ENCODE assay signal across 8 cellular contexts in the genomic region with DNA sequence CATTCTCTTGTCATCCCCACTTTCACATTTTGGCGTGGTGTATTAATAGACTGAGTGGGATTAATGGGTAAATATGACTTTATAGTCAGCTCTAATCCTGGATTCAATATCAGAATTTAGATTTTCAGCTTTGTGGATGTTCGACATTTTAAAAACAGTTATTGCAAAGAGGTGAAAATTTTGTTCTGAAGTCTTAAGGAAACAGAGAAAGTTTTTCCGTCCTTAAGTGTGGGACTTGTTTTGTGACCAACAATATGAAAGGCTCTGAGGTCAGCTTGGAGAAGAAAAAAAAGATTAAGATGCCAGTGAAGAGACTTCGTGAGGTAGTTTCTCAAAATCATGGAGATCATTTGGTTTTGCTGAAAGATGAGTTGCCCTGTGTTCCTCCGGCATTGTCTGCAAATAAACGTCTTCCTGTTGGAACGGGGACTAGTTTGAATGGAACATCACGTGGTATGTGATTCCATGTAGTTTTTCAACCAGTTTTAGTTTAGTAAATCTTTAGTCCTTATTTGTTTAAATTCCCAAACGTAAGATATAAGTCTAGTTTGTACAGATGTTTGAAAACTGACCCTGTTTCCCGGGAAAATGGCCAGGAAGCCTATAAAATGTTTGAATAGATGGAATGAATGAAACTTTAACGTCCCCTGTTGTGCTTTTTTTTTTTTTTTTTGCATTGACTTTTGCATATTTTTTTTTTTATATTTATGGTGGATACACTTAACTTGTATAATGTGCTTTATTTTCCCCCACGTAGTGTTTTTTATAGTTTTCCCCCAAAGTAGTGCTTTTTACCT. TPM values are rescaled to one million over a fixed set of nuclear protein-coding genes. Genes with fewer than 3 reads are reported as not detected.
DNase-seq lines count a peak whose midpoint lies in the region; ATAC-seq, FAIRE-seq and TF ChIP-seq lines count a peak whose summit lies in the region.

No MANE protein-coding gene starts in this region.

- H3K36me3 ChIP-seq in NT2/D1 (ENCODE audit: insufficient read depth, insufficient read length, low read length): peaks cover 35% of the 10 kb centered on the region
- no peaks in the 10 kb centered on the region for H3K36me3 ChIP-seq in keratinocyte (ENCODE audit: control insufficient read depth in 2 of 2, extremely low read depth in 1 of 2, insufficient read depth in 2 of 2, low read length in 2 of 2)

- intact Hi-C loops in Calu3 (cut with micrococcal nuclease; ENCODE audit: unreplicated experiment): no loop called here

- DNase-seq in Calu3 (peak; percentile 4), HT-29 (ENCODE audit: low spot score) (peak; percentile 51), NT2/D1 (ENCODE audit: low read depth, low spot score) (no peak), T47D (ENCODE audit: low read depth in 1 of 2, low spot score in 1 of 2) (peak; percentile 16 to 55), keratinocyte (ENCODE audit: low read depth, low spot score) (no peak)

- H3K4me1 Mint-ChIP-seq in Calu3 (ENCODE audit: low read depth, unreplicated experiment): peaks cover 10% of the 10 kb centered on the region
- peaks cover 29% of the 10 kb centered on the region for H3K4me1 Mint-ChIP-seq in stimulated activated memory B cell treated with anti-CD40 and anti-IgM and Interleukin-4, amounts not matched to agents 10 μg/mL and 1 μg/mL and 100 μg/mL, for 72 hours

- H3K9me3 Mint-ChIP-seq in Calu3 (ENCODE audit: low read depth, unreplicated experiment): no peaks in the 10 kb centered on the region
- H3K9me3 Mint-ChIP-seq in stimulated activated memory B cell treated with anti-CD40 and anti-IgM and Interleukin-4, amounts not matched to agents 10 μg/mL and 1 μg/mL and 100 μg/mL, for 72 hours: no peaks in the 10 kb centered on the region

- H3K4me2 ChIP-seq in keratinocyte (ENCODE audit: control insufficient read depth, extremely low read depth, insufficient read depth, low read depth, low read length): peak overlapping the region; percentile 73

- no peaks in the 10 kb centered on the region for H3K9me1 ChIP-seq in keratinocyte (ENCODE audit: control insufficient read depth, extremely low read depth, insufficient read depth, low read length)

- TSS peak; percentile 77 for BruUV-seq in Calu3 (replicated peaks; lab: Mats Ljungman, UMichigan)

- ATAC-seq in stimulated activated memory B cell treated with anti-CD40 and anti-IgM and Interleukin-4, amounts not matched to agents 10 μg/mL and 1 μg/mL and 100 μg/mL, for 72 hours: no peak
- ATAC-seq in GM21515 (IDR thresholded peaks at IDR 0.05; ENCODE audit: unreplicated experiment): no peak
- no peak for ATAC-seq in GM21786 (IDR thresholded peaks at IDR 0.05; ENCODE audit: unreplicated experiment)

- H3K9me3 ChIP-seq in NT2/D1 (ENCODE audit: insufficient read depth, low read length): no peaks in the 10 kb centered on the region
- H3K9me3 ChIP-seq in keratinocyte (ENCODE audit: control insufficient read depth, low read depth, low read length): no peaks in the 10 kb centered on the region

- no peaks in the 10 kb centered on the region for H4K20me1 ChIP-seq in keratinocyte (ENCODE audit: control insufficient read depth, extremely low read depth, insufficient read depth, low read length)

- peak overlapping the region; percentile 62 for H3K4me3 ChIP-seq in NT2/D1 (ENCODE audit: insufficient read length, low read depth)
- H3K4me3 ChIP-seq in keratinocyte (ENCODE audit: control insufficient read depth in 2 of 3, extremely low read depth in 1 of 3, insufficient read depth in 2 of 3, low read depth in 1 of 3, low read length in 3 of 3): peak overlapping the region; percentile 71 to 96 (median 91)

- H3K36me3 Mint-ChIP-seq in Calu3 (ENCODE audit: insufficient read depth, unreplicated experiment): peaks cover 41% of the 10 kb centered on the region
- peaks cover under 1% of the 10 kb centered on the region for H3K36me3 Mint-ChIP-seq in stimulated activated memory B cell treated with anti-CD40 and anti-IgM and Interleukin-4, amounts not matched to agents 10 μg/mL and 1 μg/mL and 100 μg/mL, for 72 hours

- peak overlapping the region; percentile 78 for H2AFZ ChIP-seq in keratinocyte (ENCODE audit: control insufficient read depth, low read length)

- no peaks in the 10 kb centered on the region for H3K27me3 Mint-ChIP-seq in Calu3 (ENCODE audit: unreplicated experiment)
- H3K27me3 Mint-ChIP-seq in stimulated activated memory B cell treated with anti-CD40 and anti-IgM and Interleukin-4, amounts not matched to agents 10 μg/mL and 1 μg/mL and 100 μg/mL, for 72 hours: no peaks in the 10 kb centered on the region

- peak overlapping the region; percentile 94 for H3K4me3 Mint-ChIP-seq in Calu3 (ENCODE audit: low read depth, unreplicated experiment)
- peak overlapping the region; percentile 80 for H3K4me3 Mint-ChIP-seq in stimulated activated memory B cell treated with anti-CD40 and anti-IgM and Interleukin-4, amounts not matched to agents 10 μg/mL and 1 μg/mL and 100 μg/mL, for 72 hours

- CTCF ChIA-PET in Calu3 (lab: Charles Lee): no interaction called here

- H3K4me1 ChIP-seq in NT2/D1 (ENCODE audit: insufficient read depth, insufficient read length) (no peaks in the 10 kb centered on the region), keratinocyte (ENCODE audit: control insufficient read depth, extremely low read depth, insufficient read depth, low read length) (peaks cover 22% of the 10 kb centered on the region)

- peaks cover 42% of the 10 kb centered on the region for H3K79me2 ChIP-seq in keratinocyte (ENCODE audit: control insufficient read depth, insufficient read depth, low read length)

- dilution Hi-C loops in keratinocyte (cut with MboI; ENCODE audit: extremely low pct_ligation_motif_present, low sequenced_read_pairs): no loop called here

- TF ChIP-seq CTCF in Calu3 (IDR thresholded peaks at IDR 0.05; ENCODE audit: unreplicated experiment): no peak
- no peak for TF ChIP-seq CTCF in keratinocyte (optimal IDR thresholded peaks at IDR 0.05 in 1 of 3, IDR thresholded peaks at IDR 0.05 in 1 of 3, conservative IDR thresholded peaks at IDR 0.05 in 1 of 3; ENCODE audit: extremely low read depth in 1 of 3, insufficient read depth in 2 of 3, low read length in 3 of 3)

- peak overlapping the region; percentile 97 for H3K27ac ChIP-seq in keratinocyte (ENCODE audit: control insufficient read depth, insufficient read depth, low read length)

- H3K27me3 ChIP-seq in NT2/D1 (ENCODE audit: insufficient read depth, insufficient read length) (no peaks in the 10 kb centered on the region), keratinocyte (ENCODE audit: control insufficient read depth, extremely low read depth, insufficient read depth, low read length) (no peaks in the 10 kb centered on the region)

- peak; percentile 43 for FAIRE-seq in keratinocyte (lab: Jason Lieb, UNC)

- in situ Hi-C loops in T47D (cut with HindIII; ENCODE audit: low pct_unique_long_range_greater_than_20kb, low sequenced_read_pairs): no loop called here

- H3K27ac Mint-ChIP-seq in Calu3 (ENCODE audit: unreplicated experiment): peak overlapping the region; percentile 99
- peak overlapping the region; percentile 93 for H3K27ac Mint-ChIP-seq in stimulated activated memory B cell treated with anti-CD40 and anti-IgM and Interleukin-4, amounts not matched to agents 10 μg/mL and 1 μg/mL and 100 μg/mL, for 72 hours

- H3K9ac ChIP-seq in NT2/D1 (ENCODE audit: insufficient read length, low read depth): peak overlapping the region; percentile 68
- peak overlapping the region; percentile 91 for H3K9ac ChIP-seq in keratinocyte (ENCODE audit: control insufficient read depth, extremely low read depth, insufficient read depth, low read length)

RNA-seq across cellular contexts. Expression of a gene that starts 0.7 kb away (rescaled TPM):
- total RNA-seq in Calu3 (2022): 16.7 and 19.3 TPM in 2 replicates
- 5.0 TPM in 2 replicates for total RNA-seq in HT-29 (2014; rRNA removed; shearing (Covaris generic))
- polyA plus RNA-seq in keratinocyte: 8.2 to 12.4 TPM (median 10.5 TPM) in 3 replicates
- polyA plus RNA-seq in keratinocyte (2011; ENCODE audit: low read depth): 3.6 TPM
- 5.5 and 9.5 TPM in 2 replicates for polyA plus RNA-seq in keratinocyte (2011; cell fraction: cytosol; rRNA removed)
- polyA plus RNA-seq in keratinocyte (2011; cell fraction: nucleus; rRNA removed): 14.4 and 15.3 TPM in 2 replicates
- polyA plus RNA-seq in keratinocyte (2012; ENCODE audit: low replicate concordance): 4.1 and 8.3 TPM in 2 replicates
- polyA minus RNA-seq in keratinocyte: 15.0 to 34.5 TPM (median 18.9 TPM) in 3 replicates
- 10.7 TPM for polyA minus RNA-seq in keratinocyte (2011; cell fraction: cytosol; rRNA and poly(A)+ RNA removed)
- 16.2 and 33.1 TPM in 2 replicates for polyA minus RNA-seq in keratinocyte (2011; cell fraction: nucleus; rRNA and poly(A)+ RNA removed)

RNA-seq across cellular contexts. Expression of a gene that starts 0.9 kb away (rescaled TPM):
- 44.0 and 44.5 TPM in 2 replicates for total RNA-seq in Calu3 (2022)
- 9.5 and 11.8 TPM in 2 replicates for total RNA-seq in HT-29 (2014; rRNA removed; shearing (Covaris generic))
- 18.1 to 44.4 TPM (median 29.6 TPM) in 3 replicates for polyA plus RNA-seq in keratinocyte
- 98.1 TPM for polyA plus RNA-seq in keratinocyte (2011; ENCODE audit: low read depth)
- polyA plus RNA-seq in keratinocyte (2011; cell fraction: cytosol; rRNA removed): 32.0 and 36.9 TPM in 2 replicates
- polyA plus RNA-seq in keratinocyte (2011; cell fraction: nucleus; rRNA removed): 11.0 and 18.7 TPM in 2 replicates
- polyA plus RNA-seq in keratinocyte (2012; ENCODE audit: low replicate concordance): 53.7 and 69.9 TPM in 2 replicates
- polyA minus RNA-seq in keratinocyte: 4.6 to 26.3 TPM (median 16.0 TPM) in 3 replicates
- 23.6 TPM for polyA minus RNA-seq in keratinocyte (2011; cell fraction: cytosol; rRNA and poly(A)+ RNA removed)
- polyA minus RNA-seq in keratinocyte (2011; cell fraction: nucleus; rRNA and poly(A)+ RNA removed): 1.3 and 5.0 TPM in 2 replicates

RNA-seq across cellular contexts. Expression of a gene that starts 32.5 kb away (rescaled TPM):
- not detected in 2 replicates for total RNA-seq in Calu3 (2022)
- not detected in 2 replicates for total RNA-seq in HT-29 (2014; rRNA removed; shearing (Covaris generic))
- polyA plus RNA-seq in keratinocyte: not detected in 3 replicates
- polyA plus RNA-seq in keratinocyte (2011; ENCODE audit: low read depth): not detected
- not detected in 2 replicates for polyA plus RNA-seq in keratinocyte (2011; cell fraction: cytosol; rRNA removed)
- polyA plus RNA-seq in keratinocyte (2011; cell fraction: nucleus; rRNA removed): not detected in 2 replicates
- polyA plus RNA-seq in keratinocyte (2012; ENCODE audit: low replicate concordance): not detected in 2 replicates
- not detected in 3 replicates for polyA minus RNA-seq in keratinocyte
- not detected for polyA minus RNA-seq in keratinocyte (2011; cell fraction: cytosol; rRNA and poly(A)+ RNA removed)
- polyA minus RNA-seq in keratinocyte (2011; cell fraction: nucleus; rRNA and poly(A)+ RNA removed): not detected in 2 replicates

Comparison
In these comparisons a context has a peak if more than half of its experiments do, and no peak if none do; other contexts are left out.
1. DNase-seq: peak in Calu3 (single experiment), HT-29 (single experiment) and T47D (2 of 2); none in NT2/D1 (single experiment) and keratinocyte (single experiment).